Comparison of ENCODE assay signal across 23 cellular contexts in the genomic region with DNA sequence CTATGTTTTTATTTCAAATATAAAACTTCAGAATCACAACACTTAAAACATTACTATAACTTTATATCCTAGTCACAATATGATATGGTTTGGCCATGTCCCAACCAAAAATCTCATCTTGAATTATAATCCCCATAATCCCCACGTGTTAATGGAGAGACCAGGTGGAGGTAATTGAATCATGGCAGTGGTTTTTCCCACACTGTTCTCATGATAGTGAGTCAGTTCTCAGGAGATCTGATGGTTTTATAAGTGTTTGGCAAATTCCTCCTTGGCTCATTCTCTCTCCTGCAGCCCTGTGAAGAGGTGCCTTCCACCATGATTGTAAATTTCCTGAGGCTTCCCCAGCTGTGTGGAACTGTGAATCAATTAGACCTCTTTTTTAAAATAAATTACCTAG.
"Had no signal": no experiment of that assay in that cellular context is flagged by ENCODE, and none has a peak within 500 bp of the region (broad histone marks: within the 10 kb centered on the region; RNA-seq: fewer than 3 reads in every experiment).

No MANE protein-coding gene starts in this region.

- ATAC-seq: heart right ventricle; left lobe of liver; lower lobe of right lung; naive thymus-derived CD4-positive, alpha-beta T cell; sciatic nerve; stimulated activated memory B cell treated with anti-CD40 and anti-IgM and Interleukin-4, amounts not matched to agents 10 μg/mL and 1 μg/mL and 100 μg/mL, for 72 hours had no signal

- H3K4me1 ChIP-seq: ascending aorta, esophagus squamous epithelium, lower lobe of right lung, stomach, uterus had no signal

- H3K9ac ChIP-seq: neural progenitor cell had no signal

- H3K27ac Mint-ChIP-seq: activated CD4-positive, alpha-beta memory T cell treated with anti-CD3 and anti-CD28 coated beads for 36 hours; activated naive CD4-positive, alpha-beta T cell treated with anti-CD3 and anti-CD28 coated beads, Interleukin-2, amount 50 U/mL, for 24 hours; naive thymus-derived CD4-positive, alpha-beta T cell; neural progenitor cell; stimulated activated memory B cell treated with anti-CD40 and anti-IgM and Interleukin-4, amounts not matched to agents 10 μg/mL and 1 μg/mL and 100 μg/mL, for 72 hours; T-helper 1 cell treated with Interleukin-12 subunit alpha and Interleukin-12 subunit beta and Interleukin-4 antibody, amounts not matched to agents 30 μg/mL and 1 μg/mL, for 36 hours had no signal

- H3K36me3 ChIP-seq: ascending aorta, esophagus squamous epithelium, heart right ventricle, lower lobe of right lung, neural progenitor cell, stomach, transverse colon, uterus had no signal

- H3K4me1 Mint-ChIP-seq: activated naive CD4-positive, alpha-beta T cell treated with anti-CD3 and anti-CD28 coated beads, Interleukin-2, amount 50 U/mL, for 24 hours; central memory CD8-positive, alpha-beta T cell had no signal

- H3K4me3 Mint-ChIP-seq: activated CD4-positive, alpha-beta memory T cell treated with anti-CD3 and anti-CD28 coated beads for 36 hours; activated naive CD4-positive, alpha-beta T cell treated with anti-CD3 and anti-CD28 coated beads, Interleukin-2, amount 50 U/mL, for 24 hours; central memory CD8-positive, alpha-beta T cell; naive thymus-derived CD4-positive, alpha-beta T cell; neural progenitor cell; stimulated activated memory B cell treated with anti-CD40 and anti-IgM and Interleukin-4, amounts not matched to agents 10 μg/mL and 1 μg/mL and 100 μg/mL, for 72 hours; T-helper 1 cell treated with Interleukin-12 subunit alpha and Interleukin-12 subunit beta and Interleukin-4 antibody, amounts not matched to agents 30 μg/mL and 1 μg/mL, for 36 hours had no signal

- H3K27me3 ChIP-seq: ascending aorta, esophagus squamous epithelium, heart right ventricle, neural progenitor cell, stomach, transverse colon, uterus had no signal

- DNase-seq: activated CD4-positive, alpha-beta memory T cell treated with anti-CD3 and anti-CD28 coated beads for 36 hours; activated CD4-positive, alpha-beta T cell treated with anti-CD3 and anti-CD28 coated beads for 48 hours; activated effector memory CD4-positive, alpha-beta T cell treated with anti-CD3 and anti-CD28 coated beads, Interleukin-2, amount 50 U/mL, for 16 hours; esophagus squamous epithelium; heart right ventricle; islet precursor cell; lower lobe of right lung; naive thymus-derived CD4-positive, alpha-beta T cell; posterior cingulate gyrus; stimulated activated CD4-positive, alpha-beta T cell treated with anti-CD3 and anti-CD28 coated beads, Interleukin-15, amount 100 ng/mL, for 24 hours; stomach; transverse colon; uterus had no signal

- H3K27me3 Mint-ChIP-seq: activated CD4-positive, alpha-beta memory T cell treated with anti-CD3 and anti-CD28 coated beads for 36 hours; central memory CD8-positive, alpha-beta T cell; stimulated activated memory B cell treated with anti-CD40 and anti-IgM and Interleukin-4, amounts not matched to agents 10 μg/mL and 1 μg/mL and 100 μg/mL, for 72 hours had no signal

- H3K4me3 ChIP-seq: ascending aorta, coronary artery, esophagus squamous epithelium, heart right ventricle, lower lobe of right lung, neural progenitor cell, smooth muscle cell, stomach, transverse colon, uterus had no signal

- H3K9me3 Mint-ChIP-seq: activated CD4-positive, alpha-beta memory T cell treated with anti-CD3 and anti-CD28 coated beads for 36 hours; activated naive CD4-positive, alpha-beta T cell treated with anti-CD3 and anti-CD28 coated beads, Interleukin-2, amount 50 U/mL, for 24 hours; stimulated activated memory B cell treated with anti-CD40 and anti-IgM and Interleukin-4, amounts not matched to agents 10 μg/mL and 1 μg/mL and 100 μg/mL, for 72 hours; T-helper 1 cell treated with Interleukin-12 subunit alpha and Interleukin-12 subunit beta and Interleukin-4 antibody, amounts not matched to agents 30 μg/mL and 1 μg/mL, for 36 hours had no signal

- H3K27ac ChIP-seq: ascending aorta, coronary artery, esophagus squamous epithelium, heart right ventricle, lower lobe of right lung, neural progenitor cell, stomach, transverse colon, uterus had no signal

- H3K9me3 ChIP-seq: ascending aorta, esophagus squamous epithelium, heart right ventricle, lower lobe of right lung, stomach, transverse colon, uterus had no signal

- H2AFZ ChIP-seq: neural progenitor cell had no signal

- H3K36me3 Mint-ChIP-seq: activated CD4-positive, alpha-beta memory T cell treated with anti-CD3 and anti-CD28 coated beads for 36 hours; activated naive CD4-positive, alpha-beta T cell treated with anti-CD3 and anti-CD28 coated beads, Interleukin-2, amount 50 U/mL, for 24 hours; naive thymus-derived CD4-positive, alpha-beta T cell; neural progenitor cell; stimulated activated memory B cell treated with anti-CD40 and anti-IgM and Interleukin-4, amounts not matched to agents 10 μg/mL and 1 μg/mL and 100 μg/mL, for 72 hours had no signal

- H3K4me2 ChIP-seq: neural progenitor cell, smooth muscle cell had no signal
